Comparison of ENCODE assay signal across 29 cellular contexts in genomic region chr2:167941604-167942003, GRCh38.
"Had no signal": no experiment of that assay in that cellular context is flagged by ENCODE, and none has a peak within 500 bp of the region (broad histone marks: within the 10 kb centered on the region; RNA-seq: fewer than 3 reads in every experiment).

No MANE protein-coding gene starts in this region.

- H3K4me3 ChIP-seq: heart left ventricle, left lung, lung, mucosa of descending colon, ovary, prostate gland, skin epidermis, suprapubic skin, thoracic aorta, tibial artery, upper lobe of right lung had no signal

- ATAC-seq: heart left ventricle; left colon; left lung; mucosa of descending colon; naive thymus-derived CD4-positive, alpha-beta T cell; natural killer cell treated with Interleukin-12 subunit alpha and Interleukin-12 subunit beta and Interleukin-15 and Interleukin-18, amount 100 ng/mL, for 72 hours; right cardiac atrium; sciatic nerve; upper lobe of right lung had no signal

- H3K27me3 ChIP-seq: left lung, ovary, suprapubic skin, tibial artery, upper lobe of right lung had no signal

- H3K36me3 ChIP-seq: heart left ventricle, left lung, ovary, prostate gland, suprapubic skin, thoracic aorta, tibial artery, upper lobe of right lung had no signal

- DNase-seq: heart left ventricle; hypothalamus; immature natural killer cell; kidney; left colon; left lung; mesendoderm; midbrain; mucosa of descending colon; naive thymus-derived CD4-positive, alpha-beta T cell; ovary; retina; right cardiac atrium; stimulated activated CD4-positive, alpha-beta T cell treated with anti-CD3 and anti-CD28 coated beads, Interleukin-12 subunit alpha, Interleukin-12 subunit beta, amount 100 ng/mL, for 4 hours; stimulated activated CD4-positive, alpha-beta T cell treated with anti-CD3 and anti-CD28 coated beads, Interleukin-15, amount 100 ng/mL, for 24 hours; stimulated activated CD4-positive, alpha-beta T cell treated with anti-CD3 and anti-CD28 coated beads, Interleukin-2, amount 100 ng/mL, for 24 hours; stimulated activated CD4-positive, alpha-beta T cell treated with anti-CD3 and anti-CD28 coated beads, Interleukin-4, amount 100 ng/mL, for 1 hour; stimulated activated naive CD4-positive, alpha-beta T cell; tibial artery; trophoblast cell; upper lobe of right lung had no signal

- H3K36me3 Mint-ChIP-seq: immature natural killer cell; naive thymus-derived CD4-positive, alpha-beta T cell; natural killer cell treated with Interleukin-12 subunit alpha and Interleukin-12 subunit beta and Interleukin-15 and Interleukin-18, amount 100 ng/mL, for 72 hours had no signal

- H3K27ac ChIP-seq: heart left ventricle, left lung, ovary, prostate gland, skin epidermis, suprapubic skin, thoracic aorta, tibial artery, upper lobe of right lung had no signal

- H3K4me3 Mint-ChIP-seq: immature natural killer cell; naive thymus-derived CD4-positive, alpha-beta T cell; natural killer cell treated with Interleukin-12 subunit alpha and Interleukin-12 subunit beta and Interleukin-15 and Interleukin-18, amount 100 ng/mL, for 72 hours; stimulated activated naive CD8-positive, alpha-beta T cell treated with anti-CD3 and anti-CD28 coated beads, Interleukin-15, Interleukin-2, amounts not matched to agents 100 ng/mL and 50 ng/mL, for 24 hours had no signal

- H3K9me3 ChIP-seq: heart left ventricle, left lung, mucosa of descending colon, ovary, prostate gland, suprapubic skin, thoracic aorta, tibial artery, upper lobe of right lung had no signal

- H3K9me3 Mint-ChIP-seq: immature natural killer cell; natural killer cell treated with Interleukin-12 subunit alpha and Interleukin-12 subunit beta and Interleukin-15 and Interleukin-18, amount 100 ng/mL, for 72 hours; stimulated activated naive CD8-positive, alpha-beta T cell treated with anti-CD3 and anti-CD28 coated beads, Interleukin-15, Interleukin-2, amounts not matched to agents 100 ng/mL and 50 ng/mL, for 24 hours had no signal

- H3K4me1 Mint-ChIP-seq: immature natural killer cell; naive thymus-derived CD4-positive, alpha-beta T cell had no signal

- H3K27ac Mint-ChIP-seq: immature natural killer cell; naive thymus-derived CD4-positive, alpha-beta T cell; natural killer cell treated with Interleukin-12 subunit alpha and Interleukin-12 subunit beta and Interleukin-15 and Interleukin-18, amount 100 ng/mL, for 72 hours; stimulated activated naive CD8-positive, alpha-beta T cell treated with anti-CD3 and anti-CD28 coated beads, Interleukin-15, Interleukin-2, amounts not matched to agents 100 ng/mL and 50 ng/mL, for 24 hours had no signal

- H3K4me1 ChIP-seq: left lung, prostate gland, suprapubic skin, tibial artery, upper lobe of right lung had no signal
